In the genomic region with DNA sequence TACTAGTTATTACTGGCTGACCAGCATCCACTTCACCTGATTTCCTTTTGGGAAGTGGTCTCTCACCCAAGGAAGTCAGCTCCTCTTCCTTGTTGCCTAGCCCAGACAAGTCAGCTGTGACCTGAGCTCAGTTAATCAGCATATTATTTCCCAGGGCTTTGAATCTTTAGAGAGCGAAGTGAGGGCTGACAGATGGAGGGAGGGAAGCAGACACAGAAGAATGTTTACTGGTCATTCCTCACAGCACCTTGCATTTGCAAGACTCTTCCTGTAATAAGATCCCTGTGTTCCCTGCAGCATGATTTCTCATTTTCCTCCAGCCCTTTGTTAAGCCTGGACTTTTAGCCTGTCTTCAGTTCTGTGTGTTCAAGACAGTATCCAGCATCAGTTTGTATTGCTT, we compare ENCODE assay signal across 7 cellular contexts. TPM values are rescaled to one million over a fixed set of nuclear protein-coding genes. Genes with fewer than 3 reads are reported as not detected.
DNase-seq lines count a peak whose midpoint lies in the region; TF ChIP-seq lines count a peak whose summit lies in the region.

No MANE protein-coding gene starts in this region.

- H3K27me3 Mint-ChIP-seq in immature natural killer cell (ENCODE audit: low read depth in 3 of 3) = peaks cover 0 to 3% (median 2%) of the 10 kb centered on the region in 3 donors

- peak; percentile 10 for DNase-seq in SK-N-DZ (ENCODE audit: low spot score)
- peak; percentile 33 for DNase-seq in fibroblast of the aortic adventitia (ENCODE audit: low read depth)
- DNase-seq in retina = peak; percentile 40
- no peak for DNase-seq in immature natural killer cell
- DNase-seq in activated CD4-positive, CD25-positive, alpha-beta regulatory T cell (lab: John Stamatoyannopoulos, UW) = no peak
- DNase-seq in cerebellum (ENCODE audit: low spot score) = no peak

- CTCF ChIA-PET in HEK293 (lab: Yijun Ruan, JAX) = interaction anchor here (0.7 to 1.5 kb wide), 5 partner anchors 14 to 79 kb away, joined by 3 to 6 read pairs (median 4); partner anchors contain the start of gene MAN2A1

- peaks cover 10 to 17% (median 17%) of the 10 kb centered on the region in 3 donors for H3K36me3 Mint-ChIP-seq in immature natural killer cell

- no peaks in the 10 kb centered on the region for H3K36me3 ChIP-seq in HEK293 (ENCODE audit: control insufficient read depth in 2 of 2, insufficient read depth in 1 of 2, low read length in 2 of 2)

- H3K27ac ChIP-seq in HEK293 (ENCODE audit: extremely low read depth, low read depth, low read length) = no peak overlapping the region

- no peak overlapping the region for H3K4me3 ChIP-seq in HEK293 (ENCODE audit: low read depth, low read length)
- H3K4me3 ChIP-seq in fibroblast of the aortic adventitia (ENCODE audit: low read depth, low read length) = peak overlapping the region; percentile 23

- POLR2A ChIA-PET in HEK293 (lab: Yijun Ruan, JAX) = no interaction called here

- no peaks in the 10 kb centered on the region for H3K9me3 Mint-ChIP-seq in immature natural killer cell

- no peak overlapping the region for H3K4me3 Mint-ChIP-seq in immature natural killer cell

- no peaks in the 10 kb centered on the region for H3K9me3 ChIP-seq in HEK293 (ENCODE audit: control insufficient read depth, insufficient read depth, low read depth, low read length)

- H3K4me1 Mint-ChIP-seq in immature natural killer cell = peaks cover 48 to 73% of the 10 kb centered on the region in 2 donors

- TF ChIP-seq CTCF in HEK293 (tag by site-specific recombination; IDR thresholded peaks at IDR 0.05) = no peak
- TF ChIP-seq CTCF in fibroblast of the aortic adventitia (IDR thresholded peaks at IDR 0.05; ENCODE audit: insufficient read depth, low read length) = no peak

- peak overlapping the region in 3 of 6 donors; percentile 25 to 53 (median 32) for H3K27ac Mint-ChIP-seq in immature natural killer cell

- peaks cover 8% of the 10 kb centered on the region for H3K4me1 ChIP-seq in HEK293 (ENCODE audit: control insufficient read depth, insufficient read depth, low read length)

TF ChIP-seq in HEK293, 187 proteins besides CTCF, POLR2A, EP300 and RAD21:
- TF ChIP-seq SETDB1 (IDR thresholded peaks at IDR 0.05; ENCODE audit: insufficient read length, low read length) (no peak), GLI2 (tag by site-specific recombination; IDR thresholded peaks at IDR 0.05; ENCODE audit: borderline replicate concordance, low read depth) (no peak), ZSCAN30 (tag by site-specific recombination; IDR thresholded peaks at IDR 0.05) (peak; percentile 68; the same call in 1 of the 2 replicates), GFI1B (tag by site-specific recombination; IDR thresholded peaks at IDR 0.05) (no peak), ZNF514 (tag by site-specific recombination; IDR thresholded peaks at IDR 0.05) (no peak), TRIM28 (IDR thresholded peaks at IDR 0.05; ENCODE audit: borderline replicate concordance, low read length) (0 out of 2 replicates have a peak, but pooled peaks have one; percentile 46), ZBTB17 (tag by site-specific recombination; IDR thresholded peaks at IDR 0.05) (no peak), ZNF10 (tag by site-specific recombination; IDR thresholded peaks at IDR 0.05) (0 out of 2 replicates have a peak, but pooled peaks have one; percentile 18), ZNF449 (tag by site-specific recombination; IDR thresholded peaks at IDR 0.05) (no peak)

RNA-seq across cellular contexts. Expression of gene MAN2A1, which starts 50.0 kb away (rescaled TPM):
- 11.3 and 16.4 TPM in 2 replicates for polyA plus RNA-seq in SK-N-DZ (2014; cell fraction: cytosol; rRNA removed)
- polyA plus RNA-seq in SK-N-DZ (2014; cell fraction: nucleus; rRNA removed) = 30.4 and 38.8 TPM in 2 replicates
- 62.3 and 63.9 TPM in 2 replicates for total RNA-seq in fibroblast of the aortic adventitia (ENCODE audit: low replicate concordance)
- 10 to 100 TPM; 12.4 to 18.1 (median 14.4) TPM for polyA plus RNA-seq in immature natural killer cell
- total RNA-seq in cerebellum = 56.5 TPM

Comparison
In these comparisons a context has a peak if more than half of its experiments do, and no peak if none do; other contexts are left out.
1. DNase-seq: peak in SK-N-DZ (single experiment), fibroblast of the aortic adventitia (single experiment) and retina (single experiment); none in immature natural killer cell (0 of 3), activated CD4-positive, CD25-positive, alpha-beta regulatory T cell (0 of 4) and cerebellum (single experiment).